ENCODE assay signal across 2 cellular contexts in the genomic region with DNA sequence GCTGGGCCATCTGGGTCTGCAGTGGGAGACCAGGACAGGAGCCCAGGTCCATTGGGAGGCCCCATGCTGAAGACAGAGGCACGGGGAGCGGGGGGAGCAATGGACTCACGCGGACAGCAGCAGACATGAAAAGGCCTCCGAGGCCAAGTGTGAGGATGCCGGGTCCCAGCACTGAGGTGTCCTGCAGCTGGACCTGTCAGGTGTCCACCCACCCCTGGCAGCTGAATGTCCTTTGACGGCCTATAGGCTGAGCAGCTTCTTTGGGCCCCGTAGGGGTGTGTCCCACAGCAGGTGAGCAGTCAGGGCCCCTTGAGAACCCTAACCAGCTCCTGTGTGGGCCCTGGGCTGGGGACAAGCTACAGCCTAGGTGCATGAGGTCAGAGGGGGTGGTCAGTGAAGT. TPM values are rescaled to one million over a fixed set of nuclear protein-coding genes. Genes with fewer than 3 reads are reported as not detected.
"Had no signal": no experiment of that assay in that cellular context is flagged by ENCODE, and none has a peak within 500 bp of the region (broad histone marks: within the 10 kb centered on the region; RNA-seq: fewer than 3 reads in every experiment).

No MANE protein-coding gene starts in this region.

RNA-seq across cellular contexts. Expression of a gene that starts 3.1 kb away (rescaled TPM):
- total RNA-seq: HepG2 had no signal
- polyA plus RNA-seq: IgD-negative memory B cell had no signal
